Comparison of ENCODE assay signal across 2 cellular contexts in genomic region chr1:1417825-1418463, GRCh38.
TF ChIP-seq lines count a peak whose summit lies in the region.

No MANE protein-coding gene starts in this region.

TF ChIP-seq in HEK293, 187 proteins besides CTCF, POLR2A, EP300 and RAD21:
- TF ChIP-seq ZNF677 (tag by site-specific recombination; IDR thresholded peaks at IDR 0.05) (peak; percentile 72), ZNF600 (tag by site-specific recombination; IDR thresholded peaks at IDR 0.05) (peak; percentile 49; the same call in 1 of the 2 replicates)

TF ChIP-seq in K562, 482 proteins besides CTCF, POLR2A, EP300 and RAD21:
- TF ChIP-seq TFE3 (CRISPR knock-in tag; IDR thresholded peaks at IDR 0.05): peak; percentile 52
- peak; percentile 97 to 98 for TF ChIP-seq KDM1A (IDR thresholded peaks at IDR 0.05)
- TF ChIP-seq HDAC1 (IDR thresholded peaks at IDR 0.05): peak in 1 of 2 experiments; percentile 78; a peak in 2 of 4 replicates
- TF ChIP-seq HDAC2 (IDR thresholded peaks at IDR 0.05): 0 out of 2 replicates have a peak, but pooled peaks have one; percentile 50
